26 cellular contexts compared by ENCODE assay signal in genomic region chr3:170766253-170766652, GRCh38.
"Had no signal": no experiment of that assay in that cellular context is flagged by ENCODE, and none has a peak within 500 bp of the region (broad histone marks: within the 10 kb centered on the region; RNA-seq: fewer than 3 reads in every experiment).

No MANE protein-coding gene starts in this region.

- H3K27me3 ChIP-seq: breast epithelium, Peyer's patch had no signal

- H3K27ac ChIP-seq: breast epithelium, Peyer's patch, RWPE1 had no signal

- H3K36me3 ChIP-seq: breast epithelium, Peyer's patch had no signal

- H3K4me3 ChIP-seq: breast epithelium, Peyer's patch had no signal

- H3K4me1 ChIP-seq: breast epithelium, Peyer's patch had no signal

- ATAC-seq: activated CD8-positive, alpha-beta memory T cell treated with anti-CD3 and anti-CD28 coated beads, Interleukin-2, amount 10 ng/mL, durations not matched to agents 7 days and 5 days; T-helper 17 cell had no signal

- H3K36me3 Mint-ChIP-seq: activated CD8-positive, alpha-beta memory T cell treated with anti-CD3 and anti-CD28 coated beads, Interleukin-2, amount 10 ng/mL, durations not matched to agents 7 days and 5 days; activated naive CD4-positive, alpha-beta T cell treated with anti-CD3 and anti-CD28 coated beads, Interleukin-2, amount 50 U/mL, for 24 hours had no signal

- H3K9me3 ChIP-seq: breast epithelium, Peyer's patch had no signal

- H3K4me3 Mint-ChIP-seq: activated B cell treated with CpG ODN at 0.5 μM for 24 hours; activated CD4-positive, alpha-beta T cell treated with anti-CD3 and anti-CD28 coated beads, Interleukin-2, amount 10 ng/mL, durations not matched to agents 24 days and 14 days; activated CD8-positive, alpha-beta memory T cell treated with anti-CD3 and anti-CD28 coated beads, Interleukin-2, amount 10 ng/mL, durations not matched to agents 7 days and 5 days; activated naive CD4-positive, alpha-beta T cell treated with anti-CD3 and anti-CD28 coated beads, Interleukin-2, amount 50 U/mL, for 24 hours; activated T-cell treated with anti-CD3 and anti-CD28 coated beads, Interleukin-2, amount 50 U/mL, for 24 hours; activated T-helper 1 cell treated with anti-CD3 and anti-CD28 coated beads, Interleukin-12 subunit alpha, Interleukin-12 subunit beta, Interleukin-2, Interleukin-4 antibody, amounts not matched to agents 30 ng/mL and 10 ng/mL and 1 ng/mL, durations not matched to agents 14 hours and 24 hours and 36 hours; T-helper 17 cell had no signal

- H3K4me1 Mint-ChIP-seq: activated B cell treated with CpG ODN at 0.5 μM for 24 hours; activated CD4-positive, alpha-beta T cell treated with anti-CD3 and anti-CD28 coated beads, Interleukin-2, amount 10 ng/mL, durations not matched to agents 24 days and 14 days; activated naive CD4-positive, alpha-beta T cell treated with anti-CD3 and anti-CD28 coated beads, Interleukin-2, amount 50 U/mL, for 24 hours had no signal

- H3K9me3 Mint-ChIP-seq: activated B cell treated with CpG ODN at 0.5 μM for 24 hours; activated CD4-positive, alpha-beta T cell treated with anti-CD3 and anti-CD28 coated beads, Interleukin-2, amount 10 ng/mL, durations not matched to agents 24 days and 14 days; activated naive CD4-positive, alpha-beta T cell treated with anti-CD3 and anti-CD28 coated beads, Interleukin-2, amount 50 U/mL, for 24 hours; activated T-cell treated with anti-CD3 and anti-CD28 coated beads, Interleukin-2, amount 50 U/mL, for 24 hours; activated T-helper 1 cell treated with anti-CD3 and anti-CD28 coated beads, Interleukin-12 subunit alpha, Interleukin-12 subunit beta, Interleukin-2, Interleukin-4 antibody, amounts not matched to agents 30 ng/mL and 10 ng/mL and 1 ng/mL, durations not matched to agents 14 hours and 24 hours and 36 hours had no signal

- H3K27ac Mint-ChIP-seq: activated B cell treated with CpG ODN at 0.5 μM for 24 hours; activated CD4-positive, alpha-beta T cell treated with anti-CD3 and anti-CD28 coated beads, Interleukin-2, amount 10 ng/mL, durations not matched to agents 24 days and 14 days; activated CD8-positive, alpha-beta memory T cell treated with anti-CD3 and anti-CD28 coated beads, Interleukin-2, amount 10 ng/mL, durations not matched to agents 7 days and 5 days; activated naive CD4-positive, alpha-beta T cell treated with anti-CD3 and anti-CD28 coated beads, Interleukin-2, amount 50 U/mL, for 24 hours; activated T-cell treated with anti-CD3 and anti-CD28 coated beads, Interleukin-2, amount 50 U/mL, for 24 hours; activated T-helper 1 cell treated with anti-CD3 and anti-CD28 coated beads, Interleukin-12 subunit alpha, Interleukin-12 subunit beta, Interleukin-2, Interleukin-4 antibody, amounts not matched to agents 30 ng/mL and 10 ng/mL and 1 ng/mL, durations not matched to agents 14 hours and 24 hours and 36 hours; T-helper 17 cell had no signal

- DNase-seq: activated B cell treated with CpG ODN at 0.5 μM for 24 hours; activated CD4-positive, alpha-beta T cell treated with anti-CD3 and anti-CD28 coated beads for 1 hour; activated CD4-positive, alpha-beta T cell treated with anti-CD3 and anti-CD28 coated beads, Interleukin-2, amount 10 ng/mL, durations not matched to agents 24 days and 14 days; activated CD4-positive, alpha-beta T cell treated with anti-CD3 and anti-CD28 coated beads, Interleukin-2, amount 50 U/mL, for 48 hours; activated CD8-positive, alpha-beta memory T cell treated with anti-CD3 and anti-CD28 coated beads, Interleukin-2, amount 10 ng/mL, durations not matched to agents 7 days and 5 days; activated effector memory CD4-positive, alpha-beta T cell treated with Interleukin-2 at 50 U/mL for 16 hours; activated naive CD4-positive, alpha-beta T cell; activated T-cell treated with anti-CD3 and anti-CD28 coated beads, Interleukin-2, amount 50 U/mL, for 24 hours; aorta; caudate nucleus; Kasumi-1; KBM-7; NCI-H146; NCI-H1930; NCI-H2171 treated with DMSO at 0.1 percent for 48 hours; NCI-H345; NCI-H510A; NCI-H82; Peyer's patch; Right ventricle myocardium superior; T-helper 17 cell; T-helper 9 cell had no signal
